ENCODE assay signal across 11 cellular contexts in genomic region chr5:96483878-96484277, GRCh38. TPM values are rescaled to one million over a fixed set of nuclear protein-coding genes. Genes with fewer than 3 reads are reported as not detected.
DNase-seq lines count a peak whose midpoint lies in the region; ATAC-seq lines count a peak whose summit lies in the region.
"Had no signal": no experiment of that assay in that cellular context is flagged by ENCODE, and none has a peak within 500 bp of the region (broad histone marks: within the 10 kb centered on the region; RNA-seq: fewer than 3 reads in every experiment).

No MANE protein-coding gene starts in this region.

- peak; percentile 27 for DNase-seq in Daoy (ENCODE audit: low read depth)
- DNase-seq in HuH-7 (ENCODE audit: low spot score): peak; percentile 22
- DNase-seq in activated CD8-positive, alpha-beta T cell treated with anti-CD3 and anti-CD28 coated beads, Interleukin-2, amount 10 ng/mL, durations not matched to agents 7 days and 5 days: peak; percentile 37
- peak; percentile 60 for DNase-seq in islet precursor cell
- no peak for DNase-seq in NCI-H1417 treated with DMSO at 0.1 percent for 48 hours (lab: John Stamatoyannopoulos, UW)
- DNase-seq: cortex of kidney, NCI-H2081 had no signal

- no peak overlapping the region for H3K27ac Mint-ChIP-seq in activated CD8-positive, alpha-beta T cell treated with anti-CD3 and anti-CD28 coated beads, Interleukin-2, amount 10 ng/mL, durations not matched to agents 7 days and 5 days

- no peak for ATAC-seq in activated CD8-positive, alpha-beta T cell treated with anti-CD3 and anti-CD28 coated beads, Interleukin-2, amount 10 ng/mL, durations not matched to agents 7 days and 5 days
- ATAC-seq in GM19452 (IDR thresholded peaks at IDR 0.05; ENCODE audit: unreplicated experiment) (no peak), HG03175 (IDR thresholded peaks at IDR 0.05; ENCODE audit: unreplicated experiment) (no peak), HG02678 (IDR thresholded peaks at IDR 0.05; ENCODE audit: unreplicated experiment) (no peak)
- ATAC-seq: mucosa of descending colon had no signal

- H3K9me3 Mint-ChIP-seq in activated CD8-positive, alpha-beta T cell treated with anti-CD3 and anti-CD28 coated beads, Interleukin-2, amount 10 ng/mL, durations not matched to agents 7 days and 5 days (ENCODE audit: insufficient read depth): no peaks in the 10 kb centered on the region

- CTCF ChIA-PET in activated CD8-positive, alpha-beta T cell treated with anti-CD3 and anti-CD28 coated beads, Interleukin-2, amount 10 ng/mL, durations not matched to agents 7 days and 5 days (lab: Charles Lee): interaction anchor here (1.5 kb wide), 1 partner anchor 118 kb away, joined by 8 read pairs; no protein-coding TSS in a partner anchor

- no peak overlapping the region for H3K4me3 Mint-ChIP-seq in activated CD8-positive, alpha-beta T cell treated with anti-CD3 and anti-CD28 coated beads, Interleukin-2, amount 10 ng/mL, durations not matched to agents 7 days and 5 days

- POLR2A ChIA-PET in activated CD8-positive, alpha-beta T cell treated with anti-CD3 and anti-CD28 coated beads, Interleukin-2, amount 10 ng/mL, durations not matched to agents 7 days and 5 days (lab: Charles Lee): no interaction called here

- no peaks in the 10 kb centered on the region for H3K4me1 Mint-ChIP-seq in activated CD8-positive, alpha-beta T cell treated with anti-CD3 and anti-CD28 coated beads, Interleukin-2, amount 10 ng/mL, durations not matched to agents 7 days and 5 days (ENCODE audit: low read depth)

- H3K27me3 Mint-ChIP-seq in activated CD8-positive, alpha-beta T cell treated with anti-CD3 and anti-CD28 coated beads, Interleukin-2, amount 10 ng/mL, durations not matched to agents 7 days and 5 days (ENCODE audit: low read depth): peaks cover 6% of the 10 kb centered on the region

- H3K36me3 Mint-ChIP-seq in activated CD8-positive, alpha-beta T cell treated with anti-CD3 and anti-CD28 coated beads, Interleukin-2, amount 10 ng/mL, durations not matched to agents 7 days and 5 days (ENCODE audit: low read depth): no peaks in the 10 kb centered on the region

RNA-seq across cellular contexts. Expression of gene PCSK1, which starts 50.8 kb away (rescaled TPM):
- 0.98 and 2.2 TPM in 2 replicates for total RNA-seq in Daoy (2014; rRNA removed; shearing (Covaris generic))
- not detected for total RNA-seq in activated CD8-positive, alpha-beta T cell treated with anti-CD3 and anti-CD28 coated beads, Interleukin-2, amount 10 ng/mL, durations not matched to agents 7 days and 5 days
